25 cellular contexts compared by ENCODE assay signal in the genomic region with DNA sequence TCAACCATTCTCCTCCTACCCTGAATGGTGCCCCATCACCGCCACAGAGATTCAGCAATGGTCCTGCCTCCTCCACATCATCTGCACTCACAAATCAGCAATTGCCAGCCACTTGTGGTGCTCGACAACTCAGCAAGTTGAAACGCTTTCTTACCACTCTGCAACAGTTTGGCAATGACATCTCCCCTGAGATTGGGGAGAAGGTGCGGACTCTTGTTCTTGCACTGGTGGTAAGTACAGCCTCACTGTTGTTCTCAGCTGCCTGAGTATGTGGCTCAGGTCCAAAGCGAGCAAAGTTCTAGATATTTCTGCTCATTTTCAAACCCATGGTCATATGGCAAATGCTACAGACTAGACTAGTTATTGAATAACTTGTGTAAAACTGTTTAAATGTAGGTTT. TPM values are rescaled to one million over a fixed set of nuclear protein-coding genes. Genes with fewer than 3 reads are reported as not detected.
"Had no signal": no experiment of that assay in that cellular context is flagged by ENCODE, and none has a peak within 500 bp of the region (broad histone marks: within the 10 kb centered on the region; RNA-seq: fewer than 3 reads in every experiment).

No MANE protein-coding gene starts in this region.

- H3K4me1 Mint-ChIP-seq: neural progenitor cell had no signal

- H3K4me3 ChIP-seq: coronary artery, left lung, lower lobe of right lung, neural progenitor cell, ovary, suprapubic skin, tibial artery, upper lobe of left lung, uterus had no signal

- DNase-seq: effector CD4-positive, alpha-beta T cell; foreskin melanocyte; head of caudate nucleus; hypothalamus; kidney glomerular epithelial cell; left lung; lower lobe of right lung; mesenchymal stem cell; midbrain; nucleus accumbens; ovary; right cardiac atrium; stimulated activated CD4-positive, alpha-beta T cell treated with anti-CD3 and anti-CD28 coated beads, Interleukin-4, amount 100 ng/mL, for 1 hour; stimulated activated CD8-positive, alpha-beta memory T cell treated with anti-CD3 and anti-CD28 coated beads, Interleukin-4, amount 100 ng/mL, for 48 hours; stimulated activated naive CD8-positive, alpha-beta T cell treated with anti-CD3 and anti-CD28 coated beads, Interleukin-15, Interleukin-2, amounts not matched to agents 100 U/mL and 50 U/mL, for 24 hours; tibial artery; upper lobe of left lung; uterus had no signal

- H3K27me3 Mint-ChIP-seq: natural killer cell treated with Interleukin-12 subunit alpha and Interleukin-12 subunit beta and Interleukin-15 and Interleukin-18, amount 100 ng/mL, for 72 hours had no signal

- H3K27ac Mint-ChIP-seq: natural killer cell treated with Interleukin-12 subunit alpha and Interleukin-12 subunit beta and Interleukin-15 and Interleukin-18, amount 100 ng/mL, for 72 hours; neural progenitor cell had no signal

- ATAC-seq: left lung; lower lobe of right lung; natural killer cell treated with Interleukin-12 subunit alpha and Interleukin-12 subunit beta and Interleukin-15 and Interleukin-18, amount 100 ng/mL, for 72 hours; right cardiac atrium; stimulated activated effector memory CD8-positive, alpha-beta T cell treated with anti-CD3 and anti-CD28 coated beads, Interleukin-12 subunit alpha, Interleukin-12 subunit beta, amount 100 ng/mL, for 72 hours; stimulated activated naive CD8-positive, alpha-beta T cell treated with anti-CD3 and anti-CD28 coated beads, Interleukin-15, Interleukin-2, amounts not matched to agents 100 U/mL and 50 U/mL, for 24 hours had no signal

- H3K9me3 Mint-ChIP-seq: natural killer cell treated with Interleukin-12 subunit alpha and Interleukin-12 subunit beta and Interleukin-15 and Interleukin-18, amount 100 ng/mL, for 72 hours; neural progenitor cell; stimulated activated effector memory CD8-positive, alpha-beta T cell treated with anti-CD3 and anti-CD28 coated beads, Interleukin-12 subunit alpha, Interleukin-12 subunit beta, amount 100 ng/mL, for 72 hours had no signal

- H3K27me3 ChIP-seq: left lung, neural progenitor cell, ovary, suprapubic skin, tibial artery, upper lobe of left lung, uterus had no signal

- H3K4me3 Mint-ChIP-seq: natural killer cell treated with Interleukin-12 subunit alpha and Interleukin-12 subunit beta and Interleukin-15 and Interleukin-18, amount 100 ng/mL, for 72 hours; neural progenitor cell; stimulated activated effector memory CD8-positive, alpha-beta T cell treated with anti-CD3 and anti-CD28 coated beads, Interleukin-12 subunit alpha, Interleukin-12 subunit beta, amount 100 ng/mL, for 72 hours had no signal

- H3K4me1 ChIP-seq: left lung, lower lobe of right lung, neural progenitor cell, suprapubic skin, tibial artery, upper lobe of left lung, uterus had no signal

- H3K9me3 ChIP-seq: left lung, lower lobe of right lung, ovary, suprapubic skin, tibial artery, upper lobe of left lung, uterus had no signal

- FAIRE-seq: islet of Langerhans had no signal

- H3K36me3 ChIP-seq: neural progenitor cell, ovary, uterus had no signal

- H3K27ac ChIP-seq: coronary artery, left lung, lower lobe of right lung, neural progenitor cell, ovary, suprapubic skin, tibial artery, upper lobe of left lung, uterus had no signal

RNA-seq across cellular contexts. Expression of a gene that starts 51.0 kb away (rescaled TPM):
- total RNA-seq: lower lobe of right lung, posterior vena cava, right cardiac atrium, suprapubic skin, upper lobe of left lung, uterus had no signal
